ENCODE assay signal across 8 cellular contexts in genomic region chr6:158283304-158284005, GRCh38. TPM values are rescaled to one million over a fixed set of nuclear protein-coding genes. Genes with fewer than 3 reads are reported as not detected.
DNase-seq lines count a peak whose midpoint lies in the region; ATAC-seq and TF ChIP-seq lines count a peak whose summit lies in the region.

No MANE protein-coding gene starts in this region.

- CTCF ChIA-PET in activated naive CD4-positive, alpha-beta T cell treated with anti-CD3 and anti-CD28 coated beads for 36 hours (lab: Charles Lee) = interaction anchor here (3.2 kb wide), 1 partner anchor 11 kb away, joined by 8 read pairs; no protein-coding TSS in a partner anchor
- CTCF ChIA-PET in activated B cell treated with CpG ODN at 0.5 μM for 24 hours (lab: Charles Lee) = no interaction called here

- peaks cover 24% of the 10 kb centered on the region for H3K4me1 Mint-ChIP-seq in activated naive CD4-positive, alpha-beta T cell treated with anti-CD3 and anti-CD28 coated beads for 36 hours (ENCODE audit: low read depth)
- H3K4me1 Mint-ChIP-seq in activated B cell treated with CpG ODN at 0.5 μM for 24 hours = peaks cover 29% of the 10 kb centered on the region

- TF ChIP-seq CTCF in activated B cell treated with CpG ODN at 0.5 μM for 24 hours (IDR thresholded peaks at IDR 0.05) (no peak), right atrium auricular region (IDR thresholded peaks at IDR 0.05) (no peak), thyroid gland (IDR thresholded peaks at IDR 0.05) (no peak), upper lobe of left lung (IDR thresholded peaks at IDR 0.05) (no peak)

- TF ChIP-seq POLR2A in thyroid gland (IDR thresholded peaks at IDR 0.05) = no peak
- TF ChIP-seq POLR2A in upper lobe of left lung (IDR thresholded peaks at IDR 0.05) = no peak

- H3K4me3 ChIP-seq in right atrium auricular region = no peak overlapping the region
- no peak overlapping the region for H3K4me3 ChIP-seq in thyroid gland (replicated peaks in 1 of 3)
- H3K4me3 ChIP-seq in upper lobe of left lung = no peak overlapping the region

- no peak overlapping the region for H3K4me3 Mint-ChIP-seq in activated naive CD4-positive, alpha-beta T cell treated with anti-CD3 and anti-CD28 coated beads for 36 hours
- H3K4me3 Mint-ChIP-seq in activated B cell treated with CpG ODN at 0.5 μM for 24 hours = peak overlapping the region; percentile 17

- no peaks in the 10 kb centered on the region for H3K27me3 Mint-ChIP-seq in activated naive CD4-positive, alpha-beta T cell treated with anti-CD3 and anti-CD28 coated beads for 36 hours (ENCODE audit: low read depth)
- H3K27me3 Mint-ChIP-seq in activated B cell treated with CpG ODN at 0.5 μM for 24 hours = no peaks in the 10 kb centered on the region

- peak; percentile 30 for DNase-seq in activated naive CD4-positive, alpha-beta T cell treated with anti-CD3 and anti-CD28 coated beads for 36 hours
- no peak for DNase-seq in activated naive CD4-positive, alpha-beta T cell (lab: John Stamatoyannopoulos, UW)
- no peak for DNase-seq in activated B cell treated with CpG ODN at 0.5 μM for 24 hours
- no peak for DNase-seq in right atrium auricular region (ENCODE audit: low spot score)
- peak in 1 of 2 donors; percentile 27 for DNase-seq in thyroid gland
- DNase-seq in upper lobe of left lung = no peak
- no peak for DNase-seq in NCI-H146 (lab: John Stamatoyannopoulos, UW)

- TF ChIP-seq EP300 in upper lobe of left lung (IDR thresholded peaks at IDR 0.05) = no peak

- no peaks in the 10 kb centered on the region for H3K9me3 Mint-ChIP-seq in activated naive CD4-positive, alpha-beta T cell treated with anti-CD3 and anti-CD28 coated beads for 36 hours
- no peaks in the 10 kb centered on the region for H3K9me3 Mint-ChIP-seq in activated B cell treated with CpG ODN at 0.5 μM for 24 hours

- POLR2A ChIA-PET in activated B cell treated with CpG ODN at 0.5 μM for 24 hours (lab: Charles Lee) = no interaction called here

- H3K9me3 ChIP-seq in right atrium auricular region = no peaks in the 10 kb centered on the region
- no peaks in the 10 kb centered on the region for H3K9me3 ChIP-seq in thyroid gland
- H3K9me3 ChIP-seq in upper lobe of left lung = no peaks in the 10 kb centered on the region

- H3K4me1 ChIP-seq in right atrium auricular region = peaks cover 0 to 39% of the 10 kb centered on the region in 2 donors
- peaks cover 19 to 24% of the 10 kb centered on the region in 2 donors for H3K4me1 ChIP-seq in thyroid gland
- peaks cover 0 to 15% (median 9%) of the 10 kb centered on the region in 4 donors for H3K4me1 ChIP-seq in upper lobe of left lung

- no peaks in the 10 kb centered on the region for H3K36me3 ChIP-seq in right atrium auricular region
- H3K36me3 ChIP-seq in thyroid gland = no peaks in the 10 kb centered on the region
- no peaks in the 10 kb centered on the region for H3K36me3 ChIP-seq in upper lobe of left lung

- peak; percentile 58 for ATAC-seq in activated B cell treated with CpG ODN at 0.5 μM for 24 hours (ENCODE audit: low read depth)
- ATAC-seq in upper lobe of left lung (ENCODE audit: low FRiP score in 2 of 2) = no peak
- no peak for ATAC-seq in GM18867 (IDR thresholded peaks at IDR 0.05; ENCODE audit: unreplicated experiment)

- H3K27ac ChIP-seq in right atrium auricular region (peak overlapping the region; percentile 44 to 67), thyroid gland (peak overlapping the region; percentile 12 to 59 (median 57)), upper lobe of left lung (peak overlapping the region in 1 of 4 donors; percentile 38)

- H3K27ac Mint-ChIP-seq in activated naive CD4-positive, alpha-beta T cell treated with anti-CD3 and anti-CD28 coated beads for 36 hours = no peak overlapping the region
- peak overlapping the region; percentile 54 for H3K27ac Mint-ChIP-seq in activated B cell treated with CpG ODN at 0.5 μM for 24 hours

- H3K27me3 ChIP-seq in right atrium auricular region (no peaks in the 10 kb centered on the region), thyroid gland (no peaks in the 10 kb centered on the region), upper lobe of left lung (no peaks in the 10 kb centered on the region)

- intact Hi-C loops in activated naive CD4-positive, alpha-beta T cell treated with anti-CD3 and anti-CD28 coated beads for 36 hours (cut with micrococcal nuclease) = no loop called here
- intact Hi-C loops in activated B cell treated with CpG ODN at 0.5 μM for 24 hours (cut with micrococcal nuclease) (no loop called here), thyroid gland (cut with DNase I) (no loop called here)

- WGBS in thyroid gland, 2 donors = 71 to 77% methylated on average over 4 of the region's 4 CpGs
- WGBS in upper lobe of left lung, 2 donors = 71 to 76% methylated on average over 4 of the region's 4 CpGs

- no peaks in the 10 kb centered on the region for H3K36me3 Mint-ChIP-seq in activated naive CD4-positive, alpha-beta T cell treated with anti-CD3 and anti-CD28 coated beads for 36 hours (ENCODE audit: low read depth)
- H3K36me3 Mint-ChIP-seq in activated B cell treated with CpG ODN at 0.5 μM for 24 hours (ENCODE audit: low read depth) = peaks cover 14% of the 10 kb centered on the region

RNA-seq across cellular contexts. Expression of gene TULP4, which starts 28.8 kb away (rescaled TPM):
- total RNA-seq in activated naive CD4-positive, alpha-beta T cell treated with anti-CD3 and anti-CD28 coated beads for 36 hours = 10 to 100 TPM; 17.4 to 17.6 TPM
- total RNA-seq in activated B cell treated with CpG ODN at 0.5 μM for 24 hours = 52.7 and 63.0 TPM in 2 replicates
- total RNA-seq in right atrium auricular region = 100 to 1,000 TPM; 140 to 199 TPM
- 100 to 1,000 TPM; 209 to 459 (median 292) TPM for total RNA-seq in thyroid gland
- total RNA-seq in upper lobe of left lung = 100 to 1,000 TPM in 2 of 6 donors, 10 to 100 TPM in 4; 78.7 to 150 (median 94.4) TPM
